ENCODE assay signal across 10 cellular contexts in genomic region chr18:27778441-27778840, GRCh38.
A peak's percentile ranks its signal among the peaks of the same experiment; 100 is the strongest.
DNase-seq lines count a peak whose midpoint lies in the region; ATAC-seq and TF ChIP-seq lines count a peak whose summit lies in the region.
"Had no signal": no experiment of that assay in that cellular context is flagged by ENCODE, and none has a peak within 500 bp of the region (broad histone marks: within the 10 kb centered on the region; RNA-seq: fewer than 3 reads in every experiment).

No MANE protein-coding gene starts in this region.

- H3K27me3 Mint-ChIP-seq in type B pancreatic cell, result no peaks in the 10 kb centered on the region

- POLR2A ChIA-PET in RWPE1 (lab: Yijun Ruan, JAX; ENCODE audit: low non-redundant PET), result no interaction called here

- H3K27ac Mint-ChIP-seq in type B pancreatic cell, result no peak overlapping the region

- TF ChIP-seq CTCF in RWPE1 (conservative IDR thresholded peaks at IDR 0.05; ENCODE audit: low read depth) (0 out of 2 replicates have a peak, but pooled peaks have one; percentile 22), type B pancreatic cell (conservative IDR thresholded peaks at IDR 0.05) (peak; percentile 62)

- H3K9me3 Mint-ChIP-seq in type B pancreatic cell, result no peaks in the 10 kb centered on the region

- DNase-seq in NCI-H2107 treated with DMSO at 0.1 percent for 48 hours (lab: John Stamatoyannopoulos, UW; ENCODE audit: unreplicated experiment) (peak; percentile 40), NCI-H2107 (lab: John Stamatoyannopoulos, UW) (no peak), RWPE1 (ENCODE audit: low spot score) (peak; percentile 6), glomerular visceral epithelial cell (ENCODE audit: extremely low spot score) (peak; percentile 24), type B pancreatic cell (ENCODE audit: extremely low spot score, unreplicated experiment) (no peak), HT-29 (ENCODE audit: low spot score) (no peak)
- DNase-seq: activated CD8-positive, alpha-beta memory T cell treated with anti-CD3 and anti-CD28 coated beads for 24 hours had no signal

- ATAC-seq in GM18870 (IDR thresholded peaks at IDR 0.05; ENCODE audit: unreplicated experiment) (no peak), HG03378 (IDR thresholded peaks at IDR 0.05; ENCODE audit: unreplicated experiment) (no peak)

- H3K27ac ChIP-seq in RWPE1, result no peak overlapping the region
- H3K27ac ChIP-seq: BLaER1 had no signal

- no peak overlapping the region for H3K4me3 Mint-ChIP-seq in type B pancreatic cell

- CTCF ChIA-PET in RWPE1 (lab: Yijun Ruan, JAX), result no interaction called here

- no peaks in the 10 kb centered on the region for H3K4me1 Mint-ChIP-seq in type B pancreatic cell (ENCODE audit: unreplicated experiment)

- no peaks in the 10 kb centered on the region for H3K36me3 Mint-ChIP-seq in type B pancreatic cell

Comparison
In these comparisons a context has a peak if more than half of its experiments do, and no peak if none do; other contexts are left out.
1. DNase-seq: peak in NCI-H2107 treated with DMSO at 0.1 percent for 48 hours (single experiment), RWPE1 (single experiment) and glomerular visceral epithelial cell (single experiment); none in NCI-H2107 (single experiment), type B pancreatic cell (single experiment) and HT-29 (single experiment).